In the genomic region with DNA sequence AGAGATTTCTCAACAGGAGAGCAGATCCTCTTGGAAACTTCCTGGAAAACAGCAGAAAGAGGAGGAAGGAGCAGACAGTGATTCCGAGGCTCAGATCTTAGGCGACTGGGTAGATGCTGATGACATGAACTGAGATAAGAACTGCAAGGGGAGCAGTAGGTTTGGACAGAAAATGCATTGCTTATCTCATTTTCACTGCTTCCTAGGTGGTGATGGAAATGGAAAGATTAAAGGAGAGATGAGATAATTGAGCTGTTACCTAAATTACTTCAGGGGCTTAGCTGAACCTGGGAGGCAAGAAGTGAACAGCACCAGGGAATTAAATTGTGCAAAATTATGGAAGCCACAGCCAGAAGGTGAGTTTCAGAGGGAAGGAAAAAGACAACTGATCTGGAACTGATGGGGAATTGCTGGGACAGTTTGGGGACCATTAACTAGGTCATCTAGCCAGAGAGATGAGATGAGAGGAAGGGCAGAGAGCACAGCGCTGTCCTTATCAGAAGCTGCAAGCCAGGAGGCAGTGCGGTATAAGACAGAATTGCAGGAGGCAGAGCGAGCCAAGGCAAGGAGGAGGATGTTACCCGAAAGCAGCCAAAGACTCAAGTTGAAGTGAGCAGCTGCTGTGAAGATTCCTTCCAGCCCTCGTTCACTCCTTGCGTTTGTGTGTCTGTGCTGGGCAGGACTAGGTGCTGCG, we compare ENCODE assay signal across 10 cellular contexts.
"Had no signal": no experiment of that assay in that cellular context is flagged by ENCODE, and none has a peak within 500 bp of the region (broad histone marks: within the 10 kb centered on the region; RNA-seq: fewer than 3 reads in every experiment).

No MANE protein-coding gene starts in this region.

- DNase-seq: heart left ventricle; retina; stimulated activated CD4-positive, alpha-beta T cell treated with anti-CD3 and anti-CD28 coated beads, Interleukin-15, amount 100 ng/mL, for 24 hours; stimulated activated CD4-positive, alpha-beta T cell treated with anti-CD3 and anti-CD28 coated beads, Interleukin-4, amount 100 ng/mL, for 4 hours; stimulated activated naive CD8-positive, alpha-beta T cell treated with anti-CD3 and anti-CD28 coated beads, Interleukin-15, amount 100 ng/mL, for 72 hours had no signal

- H3K9me3 ChIP-seq: heart left ventricle, vagina had no signal

- H3K27ac Mint-ChIP-seq: natural killer cell treated with Interleukin-12 subunit alpha and Interleukin-12 subunit beta and Interleukin-15 and Interleukin-18, amount 100 ng/mL, for 72 hours had no signal

- H3K4me3 Mint-ChIP-seq: natural killer cell treated with Interleukin-12 subunit alpha and Interleukin-12 subunit beta and Interleukin-15 and Interleukin-18, amount 100 ng/mL, for 72 hours; stimulated activated naive CD8-positive, alpha-beta T cell treated with anti-CD3 and anti-CD28 coated beads, Interleukin-15, amount 100 ng/mL, for 72 hours had no signal

- ATAC-seq: activated naive CD4-positive, alpha-beta T cell treated with anti-CD3 and anti-CD28 coated beads, Interleukin-2, amount 50 U/mL, for 72 hours; esophagus mucosa; natural killer cell treated with Interleukin-12 subunit alpha and Interleukin-12 subunit beta and Interleukin-15 and Interleukin-18, amount 100 ng/mL, for 72 hours; stimulated activated naive CD8-positive, alpha-beta T cell treated with anti-CD3 and anti-CD28 coated beads, Interleukin-15, amount 100 ng/mL, for 72 hours had no signal

- H3K4me3 ChIP-seq: coronary artery, heart left ventricle, vagina had no signal

- H3K27me3 Mint-ChIP-seq: stimulated activated naive CD8-positive, alpha-beta T cell treated with anti-CD3 and anti-CD28 coated beads, Interleukin-15, amount 100 ng/mL, for 72 hours had no signal

- H3K27me3 ChIP-seq: heart left ventricle, vagina had no signal

- H3K4me1 ChIP-seq: vagina had no signal

- H3K4me1 Mint-ChIP-seq: stimulated activated naive CD8-positive, alpha-beta T cell treated with anti-CD3 and anti-CD28 coated beads, Interleukin-15, amount 100 ng/mL, for 72 hours had no signal

- H3K9me3 Mint-ChIP-seq: activated naive CD4-positive, alpha-beta T cell treated with anti-CD3 and anti-CD28 coated beads, Interleukin-2, amount 50 U/mL, for 72 hours; natural killer cell treated with Interleukin-12 subunit alpha and Interleukin-12 subunit beta and Interleukin-15 and Interleukin-18, amount 100 ng/mL, for 72 hours; stimulated activated naive CD8-positive, alpha-beta T cell treated with anti-CD3 and anti-CD28 coated beads, Interleukin-15, amount 100 ng/mL, for 72 hours had no signal

- H3K36me3 ChIP-seq: vagina had no signal

- H3K36me3 Mint-ChIP-seq: activated naive CD4-positive, alpha-beta T cell treated with anti-CD3 and anti-CD28 coated beads, Interleukin-2, amount 50 U/mL, for 72 hours; natural killer cell treated with Interleukin-12 subunit alpha and Interleukin-12 subunit beta and Interleukin-15 and Interleukin-18, amount 100 ng/mL, for 72 hours had no signal

- H3K27ac ChIP-seq: coronary artery, heart left ventricle, vagina had no signal
